In the genomic region with DNA sequence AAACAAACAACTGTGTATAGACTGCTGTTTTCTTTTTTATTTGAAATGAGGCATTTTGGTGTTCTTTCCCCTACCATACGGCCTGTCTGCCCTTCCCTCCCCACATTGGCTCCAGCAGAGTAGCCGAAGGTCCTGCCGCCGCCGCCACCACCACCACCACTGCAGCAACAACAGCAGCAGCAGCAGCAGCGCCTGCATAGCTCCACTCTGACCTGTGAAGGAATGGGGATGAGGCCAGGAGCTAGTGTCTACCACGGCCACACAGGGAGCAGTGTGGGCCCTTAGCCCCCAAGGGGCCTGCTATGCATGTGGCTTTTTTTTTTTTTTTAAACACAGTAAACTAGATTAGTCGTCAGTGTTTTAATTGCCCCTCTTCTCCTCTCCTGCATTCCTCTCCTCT, we compare ENCODE assay signal across 1 cellular context.
TF ChIP-seq lines count a peak whose summit lies in the region.

No MANE protein-coding gene starts in this region.

TF ChIP-seq in WTC11, 78 proteins besides CTCF, POLR2A, EP300 and RAD21 (continued from another document):
- TF ChIP-seq, protein P1, sequence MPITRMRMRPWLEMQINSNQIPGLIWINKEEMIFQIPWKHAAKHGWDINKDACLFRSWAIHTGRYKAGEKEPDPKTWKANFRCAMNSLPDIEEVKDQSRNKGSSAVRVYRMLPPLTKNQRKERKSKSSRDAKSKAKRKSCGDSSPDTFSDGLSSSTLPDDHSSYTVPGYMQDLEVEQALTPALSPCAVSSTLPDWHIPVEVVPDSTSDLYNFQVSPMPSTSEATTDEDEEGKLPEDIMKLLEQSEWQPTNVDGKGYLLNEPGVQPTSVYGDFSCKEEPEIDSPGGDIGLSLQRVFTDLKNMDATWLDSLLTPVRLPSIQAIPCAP (CRISPR knock-in tag; IDR thresholded peaks at IDR 0.05): no peak
- TF ChIP-seq, protein P2, sequence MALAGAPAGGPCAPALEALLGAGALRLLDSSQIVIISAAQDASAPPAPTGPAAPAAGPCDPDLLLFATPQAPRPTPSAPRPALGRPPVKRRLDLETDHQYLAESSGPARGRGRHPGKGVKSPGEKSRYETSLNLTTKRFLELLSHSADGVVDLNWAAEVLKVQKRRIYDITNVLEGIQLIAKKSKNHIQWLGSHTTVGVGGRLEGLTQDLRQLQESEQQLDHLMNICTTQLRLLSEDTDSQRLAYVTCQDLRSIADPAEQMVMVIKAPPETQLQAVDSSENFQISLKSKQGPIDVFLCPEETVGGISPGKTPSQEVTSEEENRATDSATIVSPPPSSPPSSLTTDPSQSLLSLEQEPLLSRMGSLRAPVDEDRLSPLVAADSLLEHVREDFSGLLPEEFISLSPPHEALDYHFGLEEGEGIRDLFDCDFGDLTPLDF (CRISPR knock-in tag; IDR thresholded peaks at IDR 0.05): no peak
- TF ChIP-seq FOXJ3 (CRISPR knock-in tag; IDR thresholded peaks at IDR 0.05; ENCODE audit: borderline replicate concordance) (no peak), RELA (CRISPR knock-in tag; IDR thresholded peaks at IDR 0.05; ENCODE audit: borderline replicate concordance) (no peak), CREB1 (CRISPR knock-in tag; IDR thresholded peaks at IDR 0.05) (no peak), OVOL2 (CRISPR knock-in tag; IDR thresholded peaks at IDR 0.05; ENCODE audit: borderline replicate concordance) (no peak), ZNF317 (CRISPR knock-in tag; IDR thresholded peaks at IDR 0.05; ENCODE audit: borderline replicate concordance, low read depth) (no peak)
- TF ChIP-seq, protein P3, sequence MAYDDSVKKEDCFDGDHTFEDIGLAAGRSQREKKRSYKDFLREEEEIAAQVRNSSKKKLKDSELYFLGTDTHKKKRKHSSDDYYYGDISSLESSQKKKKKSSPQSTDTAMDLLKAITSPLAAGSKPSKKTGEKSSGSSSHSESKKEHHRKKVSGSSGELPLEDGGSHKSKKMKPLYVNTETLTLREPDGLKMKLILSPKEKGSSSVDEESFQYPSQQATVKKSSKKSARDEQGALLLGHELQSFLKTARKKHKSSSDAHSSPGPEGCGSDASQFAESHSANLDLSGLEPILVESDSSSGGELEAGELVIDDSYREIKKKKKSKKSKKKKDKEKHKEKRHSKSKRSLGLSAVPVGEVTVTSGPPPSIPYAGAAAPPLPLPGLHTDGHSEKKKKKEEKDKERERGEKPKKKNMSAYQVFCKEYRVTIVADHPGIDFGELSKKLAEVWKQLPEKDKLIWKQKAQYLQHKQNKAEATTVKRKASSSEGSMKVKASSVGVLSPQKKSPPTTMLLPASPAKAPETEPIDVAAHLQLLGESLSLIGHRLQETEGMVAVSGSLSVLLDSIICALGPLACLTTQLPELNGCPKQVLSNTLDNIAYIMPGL (CRISPR knock-in tag; IDR thresholded peaks at IDR 0.05): no peak
